In the genomic region with DNA sequence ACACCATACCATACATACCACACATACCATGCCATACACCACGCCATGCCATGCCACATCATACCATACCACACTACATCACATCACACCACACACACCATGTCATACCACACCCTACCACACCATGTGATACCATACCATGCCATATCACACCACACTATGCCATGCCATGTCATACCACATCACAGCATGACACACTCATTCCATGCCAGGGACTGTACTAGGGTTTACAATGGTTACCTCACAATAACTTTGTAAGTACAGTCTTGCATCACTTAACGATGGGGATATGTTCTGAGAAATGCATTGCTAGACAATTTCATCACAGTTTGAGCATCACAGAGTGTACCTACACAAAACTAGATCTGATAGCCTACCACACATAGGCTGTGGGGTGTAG, we compare ENCODE assay signal across 19 cellular contexts. TPM values are rescaled to one million over a fixed set of nuclear protein-coding genes. Genes with fewer than 3 reads are reported as not detected.
DNase-seq lines count a peak whose midpoint lies in the region; ATAC-seq and TF ChIP-seq lines count a peak whose summit lies in the region.
"Had no signal": no experiment of that assay in that cellular context is flagged by ENCODE, and none has a peak within 500 bp of the region (broad histone marks: within the 10 kb centered on the region; RNA-seq: fewer than 3 reads in every experiment).

No MANE protein-coding gene starts in this region.

- H3K4me1 Mint-ChIP-seq in activated T-cell treated with anti-CD3 and anti-CD28 coated beads, Interleukin-2, amount 50 U/mL, for 72 hours (ENCODE audit: low read depth): peaks cover 23% of the 10 kb centered on the region
- peaks cover 16% of the 10 kb centered on the region for H3K4me1 Mint-ChIP-seq in stimulated activated memory B cell treated with anti-CD40 and anti-IgM and Interleukin-4, amounts not matched to agents 10 μg/mL and 1 μg/mL and 100 μg/mL, for 72 hours

- H3K36me3 Mint-ChIP-seq in activated T-cell treated with anti-CD3 and anti-CD28 coated beads, Interleukin-2, amount 50 U/mL, for 72 hours (ENCODE audit: insufficient read depth in 2 of 2): peaks cover 0 to 4% of the 10 kb centered on the region in 2 donors
- H3K36me3 Mint-ChIP-seq in stimulated activated memory B cell treated with anti-CD40 and anti-IgM and Interleukin-4, amounts not matched to agents 10 μg/mL and 1 μg/mL and 100 μg/mL, for 72 hours: peaks cover 8% of the 10 kb centered on the region

- H3K9me3 ChIP-seq in MG63: no peaks in the 10 kb centered on the region
- H3K9me3 ChIP-seq: Caco-2, heart left ventricle, uterus had no signal

- no peaks in the 10 kb centered on the region for H3K36me3 ChIP-seq in MG63
- H3K36me3 ChIP-seq: uterus had no signal

- peak overlapping the region; percentile 74 for H3K27ac ChIP-seq in VCaP
- H3K27ac ChIP-seq: heart left ventricle, uterus had no signal

- no peak overlapping the region for H3K4me3 Mint-ChIP-seq in activated T-cell treated with anti-CD3 and anti-CD28 coated beads, Interleukin-2, amount 50 U/mL, for 72 hours
- no peak overlapping the region for H3K4me3 Mint-ChIP-seq in stimulated activated memory B cell treated with anti-CD40 and anti-IgM and Interleukin-4, amounts not matched to agents 10 μg/mL and 1 μg/mL and 100 μg/mL, for 72 hours
- H3K4me3 Mint-ChIP-seq: HFFc6 had no signal

- ATAC-seq in activated T-cell treated with anti-CD3 and anti-CD28 coated beads, Interleukin-2, amount 50 U/mL, for 72 hours (replicated peaks in 1 of 2): peak; percentile 80 to 83
- ATAC-seq in stimulated activated memory B cell treated with anti-CD40 and anti-IgM and Interleukin-4, amounts not matched to agents 10 μg/mL and 1 μg/mL and 100 μg/mL, for 72 hours: peak; percentile 28
- ATAC-seq in GM18909 (IDR thresholded peaks at IDR 0.05; ENCODE audit: poor library complexity, unreplicated experiment) (no peak), HG03460 (IDR thresholded peaks at IDR 0.05; ENCODE audit: unreplicated experiment) (no peak)
- ATAC-seq: heart left ventricle had no signal

- peak; percentile 34 to 38 for DNase-seq in activated T-cell treated with anti-CD3 and anti-CD28 coated beads, Interleukin-2, amount 50 U/mL, for 72 hours
- DNase-seq in activated T-cell treated with anti-CD3 and anti-CD28 coated beads for 4 hours (no peak), fibroblast of pulmonary artery (ENCODE audit: low read depth) (peak; percentile 36), MG63 (no peak)
- DNase-seq: activated CD4-positive, CD25-positive, alpha-beta regulatory T cell; Caco-2; effector CD8-positive, alpha-beta T cell; heart left ventricle; HFFc6; NCI-H146; NCI-H2171; NCI-H69; substantia nigra; T-helper 9 cell; uterus had no signal

- no peak for TF ChIP-seq CTCF in VCaP (conservative IDR thresholded peaks at IDR 0.05)
- TF ChIP-seq CTCF in fibroblast of pulmonary artery (IDR thresholded peaks at IDR 0.05; ENCODE audit: low read length, missing control alignments): no peak

- H3K27me3 Mint-ChIP-seq in activated T-cell treated with anti-CD3 and anti-CD28 coated beads, Interleukin-2, amount 50 U/mL, for 72 hours (ENCODE audit: low read depth): no peaks in the 10 kb centered on the region
- no peaks in the 10 kb centered on the region for H3K27me3 Mint-ChIP-seq in stimulated activated memory B cell treated with anti-CD40 and anti-IgM and Interleukin-4, amounts not matched to agents 10 μg/mL and 1 μg/mL and 100 μg/mL, for 72 hours

- no peak overlapping the region for H3K27ac Mint-ChIP-seq in activated T-cell treated with anti-CD3 and anti-CD28 coated beads, Interleukin-2, amount 50 U/mL, for 72 hours
- H3K27ac Mint-ChIP-seq in stimulated activated memory B cell treated with anti-CD40 and anti-IgM and Interleukin-4, amounts not matched to agents 10 μg/mL and 1 μg/mL and 100 μg/mL, for 72 hours: no peak overlapping the region
- H3K27ac Mint-ChIP-seq: HFFc6 had no signal

- H3K27me3 ChIP-seq in MG63: no peaks in the 10 kb centered on the region
- H3K27me3 ChIP-seq: heart left ventricle, uterus had no signal

- H3K9me3 Mint-ChIP-seq in activated T-cell treated with anti-CD3 and anti-CD28 coated beads, Interleukin-2, amount 50 U/mL, for 72 hours: no peaks in the 10 kb centered on the region
- no peaks in the 10 kb centered on the region for H3K9me3 Mint-ChIP-seq in stimulated activated memory B cell treated with anti-CD40 and anti-IgM and Interleukin-4, amounts not matched to agents 10 μg/mL and 1 μg/mL and 100 μg/mL, for 72 hours
- H3K9me3 Mint-ChIP-seq: HFFc6 had no signal

- no peak overlapping the region for H3K4me3 ChIP-seq in fibroblast of pulmonary artery (replicated peaks; ENCODE audit: low read depth, low read length)
- no peak overlapping the region for H3K4me3 ChIP-seq in MG63
- H3K4me3 ChIP-seq: heart left ventricle, uterus had no signal

RNA-seq across cellular contexts. Expression of gene PYROXD2, which starts 14.5 kb away (rescaled TPM):
- total RNA-seq in activated T-cell treated with anti-CD3 and anti-CD28 coated beads, Interleukin-2, amount 50 U/mL, for 72 hours: 10 to 100 TPM in 1 of 2 donors, 1 to 10 TPM in 1; 6.7 to 10.4 TPM
- 1.6 and 1.8 TPM in 2 replicates for total RNA-seq in MG63 (2014; rRNA removed; shearing (Covaris generic); ENCODE audit: low replicate concordance)

RNA-seq across cellular contexts. Expression of gene HPS1, which starts 46.3 kb away (rescaled TPM):
- total RNA-seq in activated T-cell treated with anti-CD3 and anti-CD28 coated beads, Interleukin-2, amount 50 U/mL, for 72 hours: 10 to 100 TPM; 58.5 to 62.1 TPM
- 34.5 and 41.8 TPM in 2 replicates for total RNA-seq in MG63 (2014; rRNA removed; shearing (Covaris generic); ENCODE audit: low replicate concordance)

Comparison
In these comparisons a context has a peak if more than half of its experiments do, and no peak if none do; other contexts are left out.
1. DNase-seq: peak in activated T-cell treated with anti-CD3 and anti-CD28 coated beads, Interleukin-2, amount 50 U/mL, for 72 hours (2 of 2) and fibroblast of pulmonary artery (single experiment); none in activated T-cell treated with anti-CD3 and anti-CD28 coated beads for 4 hours (single experiment) and MG63 (single experiment).
2. ATAC-seq: peak in activated T-cell treated with anti-CD3 and anti-CD28 coated beads, Interleukin-2, amount 50 U/mL, for 72 hours (2 of 2) and stimulated activated memory B cell treated with anti-CD40 and anti-IgM and Interleukin-4, amounts not matched to agents 10 μg/mL and 1 μg/mL and 100 μg/mL, for 72 hours (single experiment); none in GM18909 (single experiment) and HG03460 (single experiment).